In genomic region chr19:5131866-5132561, GRCh38 we compare ENCODE assay signal across 10 cellular contexts.
DNase-seq lines count a peak whose midpoint lies in the region; ATAC-seq and TF ChIP-seq lines count a peak whose summit lies in the region.
"Had no signal": no experiment of that assay in that cellular context is flagged by ENCODE, and none has a peak within 500 bp of the region (broad histone marks: within the 10 kb centered on the region; RNA-seq: fewer than 3 reads in every experiment).

No MANE protein-coding gene starts in this region.

- H3K36me3 ChIP-seq in GM23338 (ENCODE audit: insufficient read depth) (no peaks in the 10 kb centered on the region), lower lobe of right lung (peaks cover 55% of the 10 kb centered on the region)
- H3K36me3 ChIP-seq in naive thymus-derived CD4-positive, alpha-beta T cell (ENCODE audit: control insufficient read depth in 2 of 3, insufficient read depth in 3 of 3, low read length in 3 of 3): peaks cover 0 to 42% (median 0%) of the 10 kb centered on the region in 3 experiments

- H4K20me1 ChIP-seq in GM23338 (replicated peaks; ENCODE audit: insufficient read depth): no peaks in the 10 kb centered on the region

- CTCF ChIA-PET in naive thymus-derived CD4-positive, alpha-beta T cell (lab: Charles Lee): interaction anchor here (0.9 kb wide), 1 partner anchor 31 kb away, joined by 4 read pairs; no protein-coding TSS in a partner anchor

- ATAC-seq in GM23338: peak; percentile 16
- no peak for ATAC-seq in naive thymus-derived CD4-positive, alpha-beta T cell
- ATAC-seq in lower lobe of right lung: no peak
- ATAC-seq in HG02973 (IDR thresholded peaks at IDR 0.05; ENCODE audit: unreplicated experiment): no peak
- ATAC-seq: heart left ventricle had no signal

- peak overlapping the region; percentile 72; the same call in 1 of the 2 replicates for H3K27ac Mint-ChIP-seq in GM23338
- peak overlapping the region in 5 of 9 donors; percentile 48 to 98 (median 85) for H3K27ac Mint-ChIP-seq in naive thymus-derived CD4-positive, alpha-beta T cell

- no peaks in the 10 kb centered on the region; the same call in 1 of the 2 replicates for H3F3A ChIP-seq in GM23338 (replicated peaks; ENCODE audit: low read depth)

- peaks cover 7% of the 10 kb centered on the region; the same call in 2 of the 3 replicates for H3K36me3 Mint-ChIP-seq in GM23338 (ENCODE audit: low read depth)
- peaks cover 0 to 12% (median 0%) of the 10 kb centered on the region in 5 donors for H3K36me3 Mint-ChIP-seq in naive thymus-derived CD4-positive, alpha-beta T cell

- no peaks in the 10 kb centered on the region for H3K9me3 ChIP-seq in naive thymus-derived CD4-positive, alpha-beta T cell (ENCODE audit: control insufficient read depth in 2 of 3, low read length in 3 of 3)
- H3K9me3 ChIP-seq in lower lobe of right lung: no peaks in the 10 kb centered on the region
- H3K9me3 ChIP-seq: heart left ventricle had no signal

- H3K27ac ChIP-seq in GM23338 (ENCODE audit: low read depth): peak overlapping the region; percentile 32; the same call in 1 of the 2 replicates
- H3K27ac ChIP-seq in naive thymus-derived CD4-positive, alpha-beta T cell (ENCODE audit: low read depth, low read length): peak overlapping the region; percentile 61
- H3K27ac ChIP-seq in lower lobe of right lung: no peak overlapping the region
- H3K27ac ChIP-seq: heart left ventricle had no signal

- DNase-seq in DMS53 (lab: John Stamatoyannopoulos, UW): peak; percentile 57
- no peak for DNase-seq in GM23338 (ENCODE audit: low spot score)
- DNase-seq in activated T-cell treated with anti-CD3 and anti-CD28 coated beads, Interleukin-2, amount 50 U/mL, for 48 hours: peak; percentile 41 to 50
- peak in 5 of 9 donors; percentile 29 to 65 (median 46) for DNase-seq in naive thymus-derived CD4-positive, alpha-beta T cell
- no peak for DNase-seq in lower lobe of right lung
- no peak for DNase-seq in foreskin fibroblast
- no peak for DNase-seq in RKO (ENCODE audit: low spot score)
- DNase-seq: heart left ventricle, NCI-H1694 treated with DMSO at 0.1 percent for 48 hours had no signal

- peaks cover 11% of the 10 kb centered on the region for H3K27me3 Mint-ChIP-seq in GM23338 (ENCODE audit: insufficient read depth, low read depth, poor library complexity)
- no peaks in the 10 kb centered on the region for H3K27me3 Mint-ChIP-seq in naive thymus-derived CD4-positive, alpha-beta T cell

- intact Hi-C loops in naive thymus-derived CD4-positive, alpha-beta T cell (cut with micrococcal nuclease): no loop called here
- intact Hi-C loops in lower lobe of right lung (cut with DNase I): no loop called here

- peak overlapping the region; percentile 14; the same call in 1 of the 2 replicates for H3K4me2 ChIP-seq in GM23338

- H3K4me1 Mint-ChIP-seq in GM23338: peaks cover 40% of the 10 kb centered on the region
- H3K4me1 Mint-ChIP-seq in naive thymus-derived CD4-positive, alpha-beta T cell: peaks cover 4 to 32% (median 22%) of the 10 kb centered on the region in 7 donors

- H3K4me3 Mint-ChIP-seq in GM23338: peak overlapping the region; percentile 53
- peak overlapping the region in 9 of 10 donors; percentile 20 to 90 (median 77) for H3K4me3 Mint-ChIP-seq in naive thymus-derived CD4-positive, alpha-beta T cell

- H3K79me2 ChIP-seq in GM23338 (replicated peaks; ENCODE audit: insufficient read depth): no peaks in the 10 kb centered on the region

- H3K4me3 ChIP-seq in GM23338 (no peak overlapping the region), lower lobe of right lung (no peak overlapping the region), foreskin fibroblast (ENCODE audit: low read depth in 1 of 2, low read length in 2 of 2) (no peak overlapping the region)
- no peak overlapping the region for H3K4me3 ChIP-seq in naive thymus-derived CD4-positive, alpha-beta T cell (ENCODE audit: low read length)
- H3K4me3 ChIP-seq: heart left ventricle had no signal

- no peaks in the 10 kb centered on the region for H3K9me3 Mint-ChIP-seq in GM23338
- H3K9me3 Mint-ChIP-seq in naive thymus-derived CD4-positive, alpha-beta T cell: no peaks in the 10 kb centered on the region

- H3K9me2 ChIP-seq in GM23338 (ENCODE audit: insufficient read depth): no peaks in the 10 kb centered on the region

- H3K4me1 ChIP-seq in GM23338 (ENCODE audit: insufficient read depth) (peaks cover 8% of the 10 kb centered on the region; the same call in 1 of the 2 replicates), lower lobe of right lung (peaks cover 18% of the 10 kb centered on the region)
- H3K4me1 ChIP-seq in naive thymus-derived CD4-positive, alpha-beta T cell (ENCODE audit: control insufficient read depth in 2 of 2, insufficient read depth in 2 of 2, low read length in 2 of 2): peaks cover 0 to 32% of the 10 kb centered on the region in 2 donors

- POLR2A ChIA-PET in naive thymus-derived CD4-positive, alpha-beta T cell (lab: Charles Lee): no interaction called here

- H3K27me3 ChIP-seq in GM23338 (ENCODE audit: insufficient read depth): no peaks in the 10 kb centered on the region
- no peaks in the 10 kb centered on the region for H3K27me3 ChIP-seq in naive thymus-derived CD4-positive, alpha-beta T cell (ENCODE audit: control insufficient read depth in 2 of 2, insufficient read depth in 2 of 2, low read length in 2 of 2)
- H3K27me3 ChIP-seq in lower lobe of right lung (ENCODE audit: low read depth): no peaks in the 10 kb centered on the region
- H3K27me3 ChIP-seq: heart left ventricle had no signal

- H2AFZ ChIP-seq in GM23338: no peak overlapping the region

- TF ChIP-seq CTCF in GM23338 (conservative IDR thresholded peaks at IDR 0.05; ENCODE audit: low read depth in 2 of 2) (no peak), lower lobe of right lung (IDR thresholded peaks at IDR 0.05) (no peak), foreskin fibroblast (IDR thresholded peaks at IDR 0.05; ENCODE audit: low read depth, low read length) (no peak)

TF ChIP-seq in GM23338, 12 proteins besides CTCF, POLR2A, EP300 and RAD21 (continues in another document):
- TF ChIP-seq ETS1 (IDR thresholded peaks at IDR 0.05) (no peak), STAT1 (IDR thresholded peaks at IDR 0.05; ENCODE audit: unreplicated experiment) (no peak), NANOG (IDR thresholded peaks at IDR 0.05; ENCODE audit: borderline replicate concordance) (no peak), EZH2phosphoT487 (IDR thresholded peaks at IDR 0.05; ENCODE audit: unreplicated experiment) (no peak), EZH2 (IDR thresholded peaks at IDR 0.05; ENCODE audit: low read depth, unreplicated experiment) (no peak), REST (IDR thresholded peaks at IDR 0.05; ENCODE audit: unreplicated experiment) (no peak), ZNF331 (CRISPR knock-in tag; IDR thresholded peaks at IDR 0.05; ENCODE audit: low read depth) (no peak), JUNB (IDR thresholded peaks at IDR 0.05; ENCODE audit: unreplicated experiment) (no peak), CREB1 (CRISPR knock-in tag; IDR thresholded peaks at IDR 0.05; ENCODE audit: low read depth) (no peak)

Comparison
In these comparisons a context has a peak if more than half of its experiments do, and no peak if none do; other contexts are left out.
1. DNase-seq: peak in DMS53 (single experiment), activated T-cell treated with anti-CD3 and anti-CD28 coated beads, Interleukin-2, amount 50 U/mL, for 48 hours (2 of 2) and naive thymus-derived CD4-positive, alpha-beta T cell (5 of 9); none in GM23338 (single experiment), lower lobe of right lung (single experiment), foreskin fibroblast (0 of 2) and RKO (single experiment).